In the genomic region with DNA sequence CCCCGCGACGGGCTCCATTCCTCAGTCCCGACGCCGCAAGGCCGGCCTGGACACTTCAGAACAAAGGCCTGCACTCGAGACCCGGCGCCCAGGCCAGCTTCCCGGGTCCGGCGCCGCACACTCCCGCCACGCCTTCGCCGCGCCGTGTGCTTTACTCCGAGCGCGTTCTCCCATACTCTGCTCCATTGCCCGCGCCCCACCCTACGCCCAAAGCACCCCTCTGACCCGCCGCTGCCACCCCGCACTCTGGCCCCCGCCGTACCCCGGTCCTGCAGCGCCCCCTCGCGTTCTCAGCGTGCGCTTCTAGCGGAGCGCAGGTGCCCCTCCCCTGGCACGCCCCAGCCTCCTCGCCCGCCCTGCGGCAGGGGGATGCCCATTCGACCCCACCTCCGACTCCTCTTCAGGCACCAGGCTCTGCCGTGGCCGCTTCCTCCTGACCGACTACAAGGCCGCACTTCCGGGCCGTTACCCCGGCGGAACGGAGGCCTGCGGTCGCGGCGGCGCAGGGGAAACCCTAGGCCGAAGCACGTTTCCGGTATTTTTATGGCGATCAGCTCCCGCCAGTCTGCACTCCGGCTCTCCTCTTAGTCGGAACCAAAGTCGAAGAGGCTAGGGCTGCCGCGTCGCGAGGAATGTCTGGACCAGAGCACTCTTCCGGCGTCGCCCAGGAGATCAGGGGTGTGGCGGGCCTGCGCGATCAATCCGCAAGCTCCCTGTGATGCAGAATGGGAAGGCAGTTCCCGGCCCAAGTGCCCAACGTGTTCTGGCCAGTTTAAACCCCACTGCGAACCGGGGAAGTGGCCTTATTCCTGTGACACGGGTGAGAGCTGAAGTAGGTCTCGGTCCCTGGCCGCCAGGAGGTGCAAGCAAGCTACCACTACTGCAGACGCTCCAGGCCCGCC, we compare ENCODE assay signal across 1 cellular context.
TF ChIP-seq lines count a peak whose summit lies in the region.

A gene (minus strand): TSS at position 456 of the 902 bp plus-strand sequence. CDS start 2,137 bp downstream, outside the sequence.

TF ChIP-seq in GM12878, 131 proteins besides CTCF, POLR2A, EP300 and RAD21 (continued from another document):
- TF ChIP-seq, protein P1, sequence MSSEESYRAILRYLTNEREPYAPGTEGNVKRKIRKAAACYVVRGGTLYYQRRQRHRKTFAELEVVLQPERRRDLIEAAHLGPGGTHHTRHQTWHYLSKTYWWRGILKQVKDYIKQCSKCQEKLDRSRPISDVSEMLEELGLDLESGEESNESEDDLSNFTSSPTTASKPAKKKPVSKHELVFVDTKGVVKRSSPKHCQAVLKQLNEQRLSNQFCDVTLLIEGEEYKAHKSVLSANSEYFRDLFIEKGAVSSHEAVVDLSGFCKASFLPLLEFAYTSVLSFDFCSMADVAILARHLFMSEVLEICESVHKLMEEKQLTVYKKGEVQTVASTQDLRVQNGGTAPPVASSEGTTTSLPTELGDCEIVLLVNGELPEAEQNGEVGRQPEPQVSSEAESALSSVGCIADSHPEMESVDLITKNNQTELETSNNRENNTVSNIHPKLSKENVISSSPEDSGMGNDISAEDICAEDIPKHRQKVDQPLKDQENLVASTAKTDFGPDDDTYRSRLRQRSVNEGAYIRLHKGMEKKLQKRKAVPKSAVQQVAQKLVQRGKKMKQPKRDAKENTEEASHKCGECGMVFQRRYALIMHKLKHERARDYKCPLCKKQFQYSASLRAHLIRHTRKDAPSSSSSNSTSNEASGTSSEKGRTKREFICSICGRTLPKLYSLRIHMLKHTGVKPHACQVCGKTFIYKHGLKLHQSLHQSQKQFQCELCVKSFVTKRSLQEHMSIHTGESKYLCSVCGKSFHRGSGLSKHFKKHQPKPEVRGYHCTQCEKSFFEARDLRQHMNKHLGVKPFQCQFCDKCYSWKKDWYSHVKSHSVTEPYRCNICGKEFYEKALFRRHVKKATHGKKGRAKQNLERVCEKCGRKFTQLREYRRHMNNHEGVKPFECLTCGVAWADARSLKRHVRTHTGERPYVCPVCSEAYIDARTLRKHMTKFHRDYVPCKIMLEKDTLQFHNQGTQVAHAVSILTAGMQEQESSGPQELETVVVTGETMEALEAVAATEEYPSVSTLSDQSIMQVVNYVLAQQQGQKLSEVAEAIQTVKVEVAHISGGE (CRISPR knock-in tag; IDR thresholded peaks at IDR 0.05), result peak; percentile 97
- TF ChIP-seq PML (IDR thresholded peaks at IDR 0.05; ENCODE audit: low read length) (peak; percentile 96), NBN (IDR thresholded peaks at IDR 0.05) (peak; percentile 96), BRCA1 (IDR thresholded peaks at IDR 0.05; ENCODE audit: low read depth, low read length) (no peak), WRNIP1 (IDR thresholded peaks at IDR 0.05; ENCODE audit: borderline replicate concordance, low read depth, low read length) (peak; percentile 84; the same call in 1 of the 2 replicates), NR2C2 (IDR thresholded peaks at IDR 0.05; ENCODE audit: borderline replicate concordance, control insufficient read depth, insufficient read length, low read depth) (no peak), GATAD2B (conservative IDR thresholded peaks at IDR 0.05; ENCODE audit: low read depth) (peak; percentile 88), CHD2 (IDR thresholded peaks at IDR 0.05; ENCODE audit: borderline replicate concordance, low read depth, low read length) (peak; percentile 77), HDAC2 (IDR thresholded peaks at IDR 0.05) (no peak), SPI1 (IDR thresholded peaks at IDR 0.05; ENCODE audit: borderline replicate concordance, insufficient read depth, low read depth, low read length) (peak; percentile 24; the same call in 1 of the 2 replicates), SIX5 (IDR thresholded peaks at IDR 0.05; ENCODE audit: low read depth, low read length, severe bottlenecking) (peak; percentile 81), HDGF (IDR thresholded peaks at IDR 0.05) (peak; percentile 23; the same call in 1 of the 2 replicates), TAF1 (IDR thresholded peaks at IDR 0.05; ENCODE audit: borderline replicate concordance, low read depth, low read length) (peak; percentile 96), ZNF274 (IDR thresholded peaks at IDR 0.05; ENCODE audit: insufficient read depth, insufficient read length) (no peak), MXI1 (IDR thresholded peaks at IDR 0.05; ENCODE audit: low read depth, low read length) (peak; percentile 92)
- TF ChIP-seq, protein P2, sequence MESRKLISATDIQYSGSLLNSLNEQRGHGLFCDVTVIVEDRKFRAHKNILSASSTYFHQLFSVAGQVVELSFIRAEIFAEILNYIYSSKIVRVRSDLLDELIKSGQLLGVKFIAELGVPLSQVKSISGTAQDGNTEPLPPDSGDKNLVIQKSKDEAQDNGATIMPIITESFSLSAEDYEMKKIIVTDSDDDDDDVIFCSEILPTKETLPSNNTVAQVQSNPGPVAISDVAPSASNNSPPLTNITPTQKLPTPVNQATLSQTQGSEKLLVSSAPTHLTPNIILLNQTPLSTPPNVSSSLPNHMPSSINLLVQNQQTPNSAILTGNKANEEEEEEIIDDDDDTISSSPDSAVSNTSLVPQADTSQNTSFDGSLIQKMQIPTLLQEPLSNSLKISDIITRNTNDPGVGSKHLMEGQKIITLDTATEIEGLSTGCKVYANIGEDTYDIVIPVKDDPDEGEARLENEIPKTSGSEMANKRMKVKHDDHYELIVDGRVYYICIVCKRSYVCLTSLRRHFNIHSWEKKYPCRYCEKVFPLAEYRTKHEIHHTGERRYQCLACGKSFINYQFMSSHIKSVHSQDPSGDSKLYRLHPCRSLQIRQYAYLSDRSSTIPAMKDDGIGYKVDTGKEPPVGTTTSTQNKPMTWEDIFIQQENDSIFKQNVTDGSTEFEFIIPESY (IDR thresholded peaks at IDR 0.05), result peak; percentile 8; the same call in 1 of the 2 replicates
- TF ChIP-seq, protein P3, sequence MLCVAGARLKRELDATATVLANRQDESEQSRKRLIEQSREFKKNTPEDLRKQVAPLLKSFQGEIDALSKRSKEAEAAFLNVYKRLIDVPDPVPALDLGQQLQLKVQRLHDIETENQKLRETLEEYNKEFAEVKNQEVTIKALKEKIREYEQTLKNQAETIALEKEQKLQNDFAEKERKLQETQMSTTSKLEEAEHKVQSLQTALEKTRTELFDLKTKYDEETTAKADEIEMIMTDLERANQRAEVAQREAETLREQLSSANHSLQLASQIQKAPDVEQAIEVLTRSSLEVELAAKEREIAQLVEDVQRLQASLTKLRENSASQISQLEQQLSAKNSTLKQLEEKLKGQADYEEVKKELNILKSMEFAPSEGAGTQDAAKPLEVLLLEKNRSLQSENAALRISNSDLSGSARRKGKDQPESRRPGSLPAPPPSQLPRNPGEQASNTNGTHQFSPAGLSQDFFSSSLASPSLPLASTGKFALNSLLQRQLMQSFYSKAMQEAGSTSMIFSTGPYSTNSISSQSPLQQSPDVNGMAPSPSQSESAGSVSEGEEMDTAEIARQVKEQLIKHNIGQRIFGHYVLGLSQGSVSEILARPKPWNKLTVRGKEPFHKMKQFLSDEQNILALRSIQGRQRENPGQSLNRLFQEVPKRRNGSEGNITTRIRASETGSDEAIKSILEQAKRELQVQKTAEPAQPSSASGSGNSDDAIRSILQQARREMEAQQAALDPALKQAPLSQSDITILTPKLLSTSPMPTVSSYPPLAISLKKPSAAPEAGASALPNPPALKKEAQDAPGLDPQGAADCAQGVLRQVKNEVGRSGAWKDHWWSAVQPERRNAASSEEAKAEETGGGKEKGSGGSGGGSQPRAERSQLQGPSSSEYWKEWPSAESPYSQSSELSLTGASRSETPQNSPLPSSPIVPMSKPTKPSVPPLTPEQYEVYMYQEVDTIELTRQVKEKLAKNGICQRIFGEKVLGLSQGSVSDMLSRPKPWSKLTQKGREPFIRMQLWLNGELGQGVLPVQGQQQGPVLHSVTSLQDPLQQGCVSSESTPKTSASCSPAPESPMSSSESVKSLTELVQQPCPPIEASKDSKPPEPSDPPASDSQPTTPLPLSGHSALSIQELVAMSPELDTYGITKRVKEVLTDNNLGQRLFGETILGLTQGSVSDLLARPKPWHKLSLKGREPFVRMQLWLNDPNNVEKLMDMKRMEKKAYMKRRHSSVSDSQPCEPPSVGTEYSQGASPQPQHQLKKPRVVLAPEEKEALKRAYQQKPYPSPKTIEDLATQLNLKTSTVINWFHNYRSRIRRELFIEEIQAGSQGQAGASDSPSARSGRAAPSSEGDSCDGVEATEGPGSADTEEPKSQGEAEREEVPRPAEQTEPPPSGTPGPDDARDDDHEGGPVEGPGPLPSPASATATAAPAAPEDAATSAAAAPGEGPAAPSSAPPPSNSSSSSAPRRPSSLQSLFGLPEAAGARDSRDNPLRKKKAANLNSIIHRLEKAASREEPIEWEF (IDR thresholded peaks at IDR 0.05; ENCODE audit: insufficient replicate concordance, low read depth, low read length), result no peak
- TF ChIP-seq, protein P4, sequence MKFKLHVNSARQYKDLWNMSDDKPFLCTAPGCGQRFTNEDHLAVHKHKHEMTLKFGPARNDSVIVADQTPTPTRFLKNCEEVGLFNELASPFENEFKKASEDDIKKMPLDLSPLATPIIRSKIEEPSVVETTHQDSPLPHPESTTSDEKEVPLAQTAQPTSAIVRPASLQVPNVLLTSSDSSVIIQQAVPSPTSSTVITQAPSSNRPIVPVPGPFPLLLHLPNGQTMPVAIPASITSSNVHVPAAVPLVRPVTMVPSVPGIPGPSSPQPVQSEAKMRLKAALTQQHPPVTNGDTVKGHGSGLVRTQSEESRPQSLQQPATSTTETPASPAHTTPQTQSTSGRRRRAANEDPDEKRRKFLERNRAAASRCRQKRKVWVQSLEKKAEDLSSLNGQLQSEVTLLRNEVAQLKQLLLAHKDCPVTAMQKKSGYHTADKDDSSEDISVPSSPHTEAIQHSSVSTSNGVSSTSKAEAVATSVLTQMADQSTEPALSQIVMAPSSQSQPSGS (IDR thresholded peaks at IDR 0.05; ENCODE audit: low read length), result no peak; the same call in 1 of the 2 replicates
